ENCODE assay signal across 1 cellular context in the genomic region with DNA sequence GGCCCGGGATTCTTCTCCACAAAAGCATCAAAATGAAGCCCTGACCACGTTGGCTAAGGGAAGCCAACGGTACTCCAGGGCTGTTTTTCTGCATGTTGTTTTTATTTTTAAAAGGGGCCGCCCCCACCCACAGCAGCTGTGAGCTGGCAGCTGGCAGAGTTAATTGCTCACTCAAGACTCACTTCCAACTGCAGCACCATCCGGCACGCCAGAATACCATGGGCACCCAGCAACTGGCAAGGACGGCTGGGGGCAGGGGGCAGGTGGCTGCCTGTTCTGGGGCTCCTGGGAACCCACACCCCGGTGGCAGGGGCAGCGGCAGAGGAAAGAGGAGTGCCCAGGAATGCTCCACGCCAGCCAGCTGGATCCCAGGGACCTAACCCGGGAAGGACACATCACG.
TF ChIP-seq lines count a peak whose summit lies in the region.

No MANE protein-coding gene starts in this region.

TF ChIP-seq in endothelial cell of umbilical vein, 7 proteins besides CTCF, POLR2A, EP300 and RAD21:
- TF ChIP-seq POLR2AphosphoS5 (IDR thresholded peaks at IDR 0.05; ENCODE audit: insufficient read depth, low read depth, low read length): no peak
- TF ChIP-seq JUN (IDR thresholded peaks at IDR 0.05; ENCODE audit: borderline replicate concordance, insufficient read depth, insufficient read length, low read depth): no peak
- TF ChIP-seq, protein P1, sequence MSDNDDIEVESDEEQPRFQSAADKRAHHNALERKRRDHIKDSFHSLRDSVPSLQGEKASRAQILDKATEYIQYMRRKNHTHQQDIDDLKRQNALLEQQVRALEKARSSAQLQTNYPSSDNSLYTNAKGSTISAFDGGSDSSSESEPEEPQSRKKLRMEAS (IDR thresholded peaks at IDR 0.05; ENCODE audit: insufficient read depth, insufficient read length): no peak
- no peak for TF ChIP-seq EZH2 (IDR thresholded peaks at IDR 0.05; ENCODE audit: borderline replicate concordance, low read depth, low read length, severe bottlenecking)
- TF ChIP-seq FOS (IDR thresholded peaks at IDR 0.05; ENCODE audit: borderline replicate concordance, insufficient read depth, low read length): no peak
- no peak for TF ChIP-seq GATA2 (IDR thresholded peaks at IDR 0.05; ENCODE audit: insufficient read depth, insufficient read length, low read depth, low read length)
- no peak for TF ChIP-seq MYC (IDR thresholded peaks at IDR 0.05; ENCODE audit: low read depth, low read length)
TF ChIP-seq in endothelial cell of umbilical vein: peak in this region for 0.
